11 cellular contexts compared by ENCODE assay signal in the genomic region with DNA sequence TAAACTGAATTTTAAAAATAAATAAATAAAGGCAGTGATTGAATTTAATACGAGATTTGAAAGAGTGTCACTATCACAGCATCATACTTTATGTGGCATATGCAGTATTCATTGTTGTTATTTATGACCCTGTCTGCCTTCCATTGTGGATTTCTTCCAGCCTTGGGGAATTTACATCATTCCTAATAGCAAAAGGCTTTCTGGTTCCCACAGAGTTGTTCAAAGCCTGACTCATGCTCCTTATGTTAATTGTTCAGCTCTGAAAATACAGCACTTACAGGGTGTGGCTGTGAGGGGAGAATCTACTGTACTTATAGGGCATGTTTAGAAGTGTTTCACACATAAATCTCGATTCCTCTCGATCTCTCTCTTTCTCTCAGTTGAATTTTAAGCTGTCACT. TPM values are rescaled to one million over a fixed set of nuclear protein-coding genes. Genes with fewer than 3 reads are reported as not detected.
DNase-seq lines count a peak whose midpoint lies in the region; ATAC-seq and TF ChIP-seq lines count a peak whose summit lies in the region.
"Had no signal": no experiment of that assay in that cellular context is flagged by ENCODE, and none has a peak within 500 bp of the region (broad histone marks: within the 10 kb centered on the region; RNA-seq: fewer than 3 reads in every experiment).

No MANE protein-coding gene starts in this region.

- no peak for TF ChIP-seq EP300 in tibial nerve (IDR thresholded peaks at IDR 0.05)

- peaks cover 0 to 1% (median 0%) of the 10 kb centered on the region in 3 donors for H3K36me3 ChIP-seq in tibial nerve
- H3K36me3 ChIP-seq: gastroesophageal sphincter had no signal

- H3K9me3 ChIP-seq in tibial nerve = no peaks in the 10 kb centered on the region
- H3K9me3 ChIP-seq: gastroesophageal sphincter had no signal

- DNase-seq in GM04503 (ENCODE audit: low read depth) = peak; percentile 94
- peak; percentile 18 for DNase-seq in NCI-H748 treated with DMSO at 0.1 percent for 48 hours (lab: John Stamatoyannopoulos, UW)
- DNase-seq in epithelial cell of proximal tubule (ENCODE audit: low read depth) = peak; percentile 55
- DNase-seq in non-pigmented ciliary epithelial cell (ENCODE audit: low read depth) = peak; percentile 78
- DNase-seq in activated CD4-positive, alpha-beta T cell treated with anti-CD3 and anti-CD28 coated beads for 4 hours = no peak
- no peak for DNase-seq in tibial nerve (ENCODE audit: low spot score in 2 of 2)
- DNase-seq: NCI-H2171, T1000 had no signal

- H3K4me3 ChIP-seq in epithelial cell of proximal tubule (ENCODE audit: low read depth, low read length) (no peak overlapping the region), tibial nerve (no peak overlapping the region)
- H3K4me3 ChIP-seq: gastroesophageal sphincter had no signal

- H3K4me1 ChIP-seq in tibial nerve = peaks cover 0 to 17% (median 0%) of the 10 kb centered on the region in 4 donors
- H3K4me1 ChIP-seq: gastroesophageal sphincter had no signal

- no peaks in the 10 kb centered on the region for H3K27me3 ChIP-seq in tibial nerve
- H3K27me3 ChIP-seq: gastroesophageal sphincter had no signal

- ATAC-seq in GM19023 (IDR thresholded peaks at IDR 0.05; ENCODE audit: unreplicated experiment) (no peak), HG02588 (IDR thresholded peaks at IDR 0.05; ENCODE audit: unreplicated experiment) (no peak)
- ATAC-seq: gastroesophageal sphincter had no signal

- H3K27ac ChIP-seq in tibial nerve = no peak overlapping the region
- H3K27ac ChIP-seq: gastroesophageal sphincter had no signal

- TF ChIP-seq CTCF in epithelial cell of proximal tubule (conservative IDR thresholded peaks at IDR 0.05; ENCODE audit: low read depth, low read length) = no peak
- no peak for TF ChIP-seq CTCF in tibial nerve (IDR thresholded peaks at IDR 0.05)

- 44 to 48% methylated on average over 3 of the region's 3 CpGs for WGBS in tibial nerve, 2 donors

- TF ChIP-seq POLR2A in tibial nerve (IDR thresholded peaks at IDR 0.05) = no peak

RNA-seq across cellular contexts. Expression of a gene that starts 54.4 kb away (rescaled TPM):
- total RNA-seq in epithelial cell of proximal tubule (26.3 and 42.8 TPM in 2 replicates), tibial nerve (100 to 1,000 TPM in 2 of 4 donors, 10 to 100 TPM in 2; 93.1 to 133 (median 112) TPM)

Comparison
In these comparisons a context has a peak if more than half of its experiments do, and no peak if none do; other contexts are left out.
1. DNase-seq: peak in GM04503 (single experiment), NCI-H748 treated with DMSO at 0.1 percent for 48 hours (single experiment), epithelial cell of proximal tubule (single experiment) and non-pigmented ciliary epithelial cell (single experiment); none in activated CD4-positive, alpha-beta T cell treated with anti-CD3 and anti-CD28 coated beads for 4 hours (0 of 2) and tibial nerve (0 of 2).